20 cellular contexts compared by ENCODE assay signal in genomic region chr1:184405743-184406142, GRCh38. TPM values are rescaled to one million over a fixed set of nuclear protein-coding genes. Genes with fewer than 3 reads are reported as not detected.
DNase-seq lines count a peak whose midpoint lies in the region; ATAC-seq and TF ChIP-seq lines count a peak whose summit lies in the region.
"Had no signal": no experiment of that assay in that cellular context is flagged by ENCODE, and none has a peak within 500 bp of the region (broad histone marks: within the 10 kb centered on the region; RNA-seq: fewer than 3 reads in every experiment).

No MANE protein-coding gene starts in this region.

- no peak overlapping the region for H4K8ac ChIP-seq in mesendoderm (ENCODE audit: low read depth, low read length)

- no peak overlapping the region for H2BK120ac ChIP-seq in mesendoderm (ENCODE audit: low read depth, low read length)

- H3K18ac ChIP-seq in mesendoderm (ENCODE audit: low read length) = no peak overlapping the region

- no peaks in the 10 kb centered on the region for H3K36me3 Mint-ChIP-seq in natural killer cell
- H3K36me3 Mint-ChIP-seq in natural killer cell treated with Interleukin-12 subunit alpha and Interleukin-12 subunit beta and Interleukin-15 and Interleukin-18, amount 100 ng/mL, for 72 hours = no peaks in the 10 kb centered on the region
- H3K36me3 Mint-ChIP-seq in activated CD4-positive, alpha-beta T cell treated with anti-CD3 and anti-CD28 coated beads, Interleukin-2, amount 10 ng/mL, durations not matched to agents 24 days and 14 days (ENCODE audit: low read depth) = no peaks in the 10 kb centered on the region

- H3K27ac ChIP-seq in adrenal gland (peak overlapping the region in 3 of 5 donors; percentile 5 to 41 (median 38)), mesendoderm (ENCODE audit: low read depth, low read length) (no peak overlapping the region)

- H3K79me2 ChIP-seq in mesendoderm (ENCODE audit: control insufficient read depth, insufficient read depth, low read length) = no peaks in the 10 kb centered on the region

- H3K4me1 Mint-ChIP-seq in natural killer cell = peaks cover 81 to 84% of the 10 kb centered on the region in 2 donors
- peaks cover 39% of the 10 kb centered on the region in 2 donors for H3K4me1 Mint-ChIP-seq in natural killer cell treated with Interleukin-12 subunit alpha and Interleukin-12 subunit beta and Interleukin-15 and Interleukin-18, amount 100 ng/mL, for 72 hours (ENCODE audit: low read depth in 2 of 2)
- H3K4me1 Mint-ChIP-seq in activated CD4-positive, alpha-beta T cell treated with anti-CD3 and anti-CD28 coated beads, Interleukin-2, amount 10 ng/mL, durations not matched to agents 24 days and 14 days = no peaks in the 10 kb centered on the region
- H3K4me1 Mint-ChIP-seq: B cell had no signal

- no peak overlapping the region for H3K23ac ChIP-seq in mesendoderm (ENCODE audit: low read length)

- no peak overlapping the region for H2BK15ac ChIP-seq in mesendoderm (replicated peaks; ENCODE audit: low read depth)

- no peak for ATAC-seq in natural killer cell
- no peak for ATAC-seq in natural killer cell treated with Interleukin-12 subunit alpha and Interleukin-12 subunit beta and Interleukin-15 and Interleukin-18, amount 100 ng/mL, for 72 hours
- ATAC-seq: PC-3 had no signal

- peaks cover 26 to 44% of the 10 kb centered on the region in 2 donors for H3K4me1 ChIP-seq in adrenal gland (replicated peaks in 1 of 2)
- peaks cover 8% of the 10 kb centered on the region for H3K4me1 ChIP-seq in mesendoderm (ENCODE audit: control insufficient read depth, low read depth, low read length)

- no peak overlapping the region for H3K56ac ChIP-seq in mesendoderm (ENCODE audit: low read length)

- DNase-seq in natural killer cell (no peak), adrenal gland (no peak), mesendoderm (peak; percentile 80), islet precursor cell (no peak), cerebellum (ENCODE audit: low spot score) (no peak), NCI-H1436 (lab: John Stamatoyannopoulos, UW) (no peak)
- no peak for DNase-seq in natural killer cell treated with Interleukin-12 subunit alpha and Interleukin-12 subunit beta and Interleukin-15 and Interleukin-18, amount 100 ng/mL, for 72 hours (ENCODE audit: low spot score)
- no peak for DNase-seq in activated CD4-positive, alpha-beta T cell treated with anti-CD3 and anti-CD28 coated beads, Interleukin-2, amount 10 ng/mL, durations not matched to agents 24 days and 14 days
- DNase-seq: DMS79 treated with DMSO at 0.1 percent for 48 hours, HFFc6, Kasumi-1, MG63, NCI-H1048, NCI-H2029 treated with DMSO at 0.1 percent for 48 hours, NCI-H2171, NCI-H345, NCI-H524 treated with DMSO at 0.1 percent for 48 hours, PC-3, Right ventricle myocardium superior had no signal

- no peaks in the 10 kb centered on the region for H3K27me3 ChIP-seq in adrenal gland
- H3K27me3 ChIP-seq in mesendoderm (ENCODE audit: insufficient read depth, low read length, poor library complexity) = no peaks in the 10 kb centered on the region
- H3K27me3 ChIP-seq: MG63 had no signal

- no peak overlapping the region for H3K4me3 ChIP-seq in adrenal gland
- H3K4me3 ChIP-seq in mesendoderm (ENCODE audit: low read length) = no peak overlapping the region
- H3K4me3 ChIP-seq: MG63 had no signal

- H3K4ac ChIP-seq in mesendoderm (ENCODE audit: low read depth, low read length) = no peak overlapping the region

- no peak overlapping the region for H3K9ac ChIP-seq in mesendoderm (ENCODE audit: low read length)

- TF ChIP-seq POLR2A in adrenal gland (IDR thresholded peaks at IDR 0.05) = no peak

- H3K36me3 ChIP-seq in adrenal gland (replicated peaks in 1 of 2) (no peaks in the 10 kb centered on the region), mesendoderm (ENCODE audit: control insufficient read depth, insufficient read depth, low read length) (no peaks in the 10 kb centered on the region)
- H3K36me3 ChIP-seq: MG63 had no signal

- no peak overlapping the region for H2BK5ac ChIP-seq in mesendoderm (ENCODE audit: low read length)

- H3K9me3 ChIP-seq in adrenal gland (replicated peaks in 1 of 3) = no peaks in the 10 kb centered on the region
- H3K9me3 ChIP-seq: MG63 had no signal

- 29 to 37% (median 30%) methylated on average over 1 of the region's 1 CpG for WGBS in adrenal gland, 4 donors
- WGBS in mesendoderm (ENCODE audit: extremely low coverage, insufficient coverage, low lambda C conversion rate) = no CpG with 5 or more reads among the region's 1 CpG

- no peaks in the 10 kb centered on the region for H3K9me3 Mint-ChIP-seq in natural killer cell
- H3K9me3 Mint-ChIP-seq in natural killer cell treated with Interleukin-12 subunit alpha and Interleukin-12 subunit beta and Interleukin-15 and Interleukin-18, amount 100 ng/mL, for 72 hours = no peaks in the 10 kb centered on the region
- no peaks in the 10 kb centered on the region for H3K9me3 Mint-ChIP-seq in activated CD4-positive, alpha-beta T cell treated with anti-CD3 and anti-CD28 coated beads, Interleukin-2, amount 10 ng/mL, durations not matched to agents 24 days and 14 days
- H3K9me3 Mint-ChIP-seq: HFFc6 had no signal

- intact Hi-C loops in natural killer cell (cut with micrococcal nuclease) (no loop called here), adrenal gland (cut with DNase I) (no loop called here)
- intact Hi-C loops in activated CD4-positive, alpha-beta T cell treated with anti-CD3 and anti-CD28 coated beads, Interleukin-2, amount 10 ng/mL, durations not matched to agents 24 days and 14 days (cut with micrococcal nuclease) = no loop called here

- peak overlapping the region; percentile 40 to 81 for H3K27ac Mint-ChIP-seq in natural killer cell
- H3K27ac Mint-ChIP-seq in natural killer cell treated with Interleukin-12 subunit alpha and Interleukin-12 subunit beta and Interleukin-15 and Interleukin-18, amount 100 ng/mL, for 72 hours = peak overlapping the region in 1 of 2 donors; percentile 19
- H3K27ac Mint-ChIP-seq in activated CD4-positive, alpha-beta T cell treated with anti-CD3 and anti-CD28 coated beads, Interleukin-2, amount 10 ng/mL, durations not matched to agents 24 days and 14 days = no peak overlapping the region
- H3K27ac Mint-ChIP-seq: B cell, HFFc6 had no signal

- no peak overlapping the region for H3K4me2 ChIP-seq in mesendoderm (ENCODE audit: low read length)

- TF ChIP-seq CTCF in natural killer cell (IDR thresholded peaks at IDR 0.05) (no peak), adrenal gland (IDR thresholded peaks at IDR 0.05) (no peak)

- no peak overlapping the region for H2AK5ac ChIP-seq in mesendoderm (ENCODE audit: low read length)

- H3K4me3 Mint-ChIP-seq in natural killer cell = no peak overlapping the region
- H3K4me3 Mint-ChIP-seq in natural killer cell treated with Interleukin-12 subunit alpha and Interleukin-12 subunit beta and Interleukin-15 and Interleukin-18, amount 100 ng/mL, for 72 hours = no peak overlapping the region
- H3K4me3 Mint-ChIP-seq in activated CD4-positive, alpha-beta T cell treated with anti-CD3 and anti-CD28 coated beads, Interleukin-2, amount 10 ng/mL, durations not matched to agents 24 days and 14 days = no peak overlapping the region
- H3K4me3 Mint-ChIP-seq: B cell, HFFc6 had no signal

- H3K79me1 ChIP-seq in mesendoderm (ENCODE audit: low read length) = no peaks in the 10 kb centered on the region

- H3K27me3 Mint-ChIP-seq in natural killer cell (ENCODE audit: low read depth in 2 of 2) = no peaks in the 10 kb centered on the region
- no peaks in the 10 kb centered on the region for H3K27me3 Mint-ChIP-seq in natural killer cell treated with Interleukin-12 subunit alpha and Interleukin-12 subunit beta and Interleukin-15 and Interleukin-18, amount 100 ng/mL, for 72 hours
- H3K27me3 Mint-ChIP-seq in activated CD4-positive, alpha-beta T cell treated with anti-CD3 and anti-CD28 coated beads, Interleukin-2, amount 10 ng/mL, durations not matched to agents 24 days and 14 days = peaks cover 13% of the 10 kb centered on the region

- H4K5ac ChIP-seq in mesendoderm (ENCODE audit: low read length) = no peak overlapping the region

RNA-seq across cellular contexts. Expression of gene C1orf21, which starts 18.9 kb away (rescaled TPM):
- 100 to 1,000 TPM in 1 of 3 donors, 10 to 100 TPM in 2; 84.3 to 111 (median 88.3) TPM for total RNA-seq in natural killer cell
- total RNA-seq in natural killer cell treated with Interleukin-12 subunit alpha and Interleukin-12 subunit beta and Interleukin-15 and Interleukin-18, amount 100 ng/mL, for 72 hours = 10 to 100 TPM; 18.0 to 28.3 TPM
- 100 to 1,000 TPM in 3 of 8 donors, 10 to 100 TPM in 5; 42.2 to 177 (median 93.3) TPM for total RNA-seq in adrenal gland
- 100 to 1,000 TPM in 1 of 3 donors, 10 to 100 TPM in 2; 50.1 to 168 (median 56.1) TPM for polyA plus RNA-seq in adrenal gland
- polyA plus RNA-seq in mesendoderm (2013, experiment 1 of 2) = 7.9 TPM
- polyA plus RNA-seq in mesendoderm (2013, experiment 2 of 2) = 8.9 TPM
- total RNA-seq in cerebellum = 25.1 TPM
- total RNA-seq in activated CD4-positive, alpha-beta T cell treated with anti-CD3 and anti-CD28 coated beads, Interleukin-2, amount 10 ng/mL, durations not matched to agents 24 days and 14 days = 1.8 and 2.5 TPM in 2 replicates
